Comparison of ENCODE assay signal across 10 cellular contexts in the genomic region with DNA sequence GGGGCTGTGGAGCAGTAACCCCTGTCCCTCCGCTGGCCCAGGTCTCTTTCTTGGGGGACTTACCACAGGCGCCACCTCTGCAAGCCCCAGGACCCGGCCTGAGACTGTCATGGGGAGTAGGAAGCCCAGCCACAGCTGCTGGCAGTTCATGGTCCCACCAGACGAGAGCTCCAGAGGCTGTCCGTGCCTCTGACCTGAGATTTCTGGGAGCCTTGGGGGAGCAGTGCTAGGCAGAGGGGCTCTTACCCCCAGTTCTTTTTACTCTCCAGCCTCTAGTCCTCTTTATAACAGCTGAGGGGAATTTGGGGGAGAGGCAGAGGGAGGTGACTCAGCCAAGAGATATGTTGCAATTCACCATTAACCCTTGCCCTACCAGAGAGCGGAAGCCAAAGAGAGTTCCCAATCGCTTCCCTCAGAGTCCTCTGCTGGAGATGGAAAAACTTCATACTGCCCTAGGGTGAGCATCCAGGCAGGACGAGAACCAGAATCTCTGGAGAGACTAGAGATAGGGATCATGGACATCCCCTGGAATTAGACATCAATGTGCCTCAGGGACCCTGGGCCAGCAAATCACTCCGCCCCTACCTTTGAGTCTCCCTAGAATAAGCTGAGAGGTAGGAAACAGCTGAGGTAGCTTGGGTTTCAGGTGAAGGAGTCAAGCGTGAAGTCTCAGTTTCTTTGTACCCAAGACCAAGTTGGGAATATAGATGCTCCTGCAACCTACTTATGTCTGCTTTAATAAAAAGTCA. TPM values are rescaled to one million over a fixed set of nuclear protein-coding genes. Genes with fewer than 3 reads are reported as not detected.
DNase-seq lines count a peak whose midpoint lies in the region; ATAC-seq, FAIRE-seq and TF ChIP-seq lines count a peak whose summit lies in the region.
"Had no signal": no experiment of that assay in that cellular context is flagged by ENCODE, and none has a peak within 500 bp of the region (broad histone marks: within the 10 kb centered on the region; RNA-seq: fewer than 3 reads in every experiment).

A gene with protein sequence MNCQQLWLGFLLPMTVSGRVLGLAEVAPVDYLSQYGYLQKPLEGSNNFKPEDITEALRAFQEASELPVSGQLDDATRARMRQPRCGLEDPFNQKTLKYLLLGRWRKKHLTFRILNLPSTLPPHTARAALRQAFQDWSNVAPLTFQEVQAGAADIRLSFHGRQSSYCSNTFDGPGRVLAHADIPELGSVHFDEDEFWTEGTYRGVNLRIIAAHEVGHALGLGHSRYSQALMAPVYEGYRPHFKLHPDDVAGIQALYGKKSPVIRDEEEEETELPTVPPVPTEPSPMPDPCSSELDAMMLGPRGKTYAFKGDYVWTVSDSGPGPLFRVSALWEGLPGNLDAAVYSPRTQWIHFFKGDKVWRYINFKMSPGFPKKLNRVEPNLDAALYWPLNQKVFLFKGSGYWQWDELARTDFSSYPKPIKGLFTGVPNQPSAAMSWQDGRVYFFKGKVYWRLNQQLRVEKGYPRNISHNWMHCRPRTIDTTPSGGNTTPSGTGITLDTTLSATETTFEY (minus strand): TSS at position 256 of the 749 bp plus-strand sequence. CDS start 106 bp downstream, at position 150.

- peak; percentile 78 for DNase-seq in SIG-M5 treated with dmso at 0.1 percent for 504 hours (lab: John Stamatoyannopoulos, UW; ENCODE audit: unreplicated experiment)
- no peak for DNase-seq in SIG-M5 (lab: John Stamatoyannopoulos, UW)
- peak; percentile 47 for DNase-seq in bronchial epithelial cell (ENCODE audit: low read depth)
- no peak for DNase-seq in right lobe of liver
- DNase-seq in upper lobe of right lung = no peak
- DNase-seq in NCI-H2227 (lab: John Stamatoyannopoulos, UW; ENCODE audit: unreplicated experiment) = no peak
- DNase-seq: testis had no signal

- H3K27me3 ChIP-seq in bronchial epithelial cell (ENCODE audit: control insufficient read depth, insufficient read depth, low read length) (no peaks in the 10 kb centered on the region), right lobe of liver (no peaks in the 10 kb centered on the region), upper lobe of right lung (no peaks in the 10 kb centered on the region)
- H3K27me3 ChIP-seq: testis had no signal

- intact Hi-C loops in right lobe of liver (cut with DNase I) = no loop called here
- intact Hi-C loops in upper lobe of right lung (cut with DNase I) = no loop called here

- ATAC-seq in right lobe of liver (peak; percentile 23 to 64 (median 50)), upper lobe of right lung (peak; percentile 68), HG03025 (IDR thresholded peaks at IDR 0.05; ENCODE audit: low FRiP score, unreplicated experiment) (no peak), HG02885 (IDR thresholded peaks at IDR 0.05; ENCODE audit: poor library complexity, unreplicated experiment) (no peak)

- FAIRE-seq in bronchial epithelial cell (lab: Jason Lieb, UNC) = no peak

- H3K4me1 ChIP-seq in right lobe of liver = no peaks in the 10 kb centered on the region
- peaks cover 4% of the 10 kb centered on the region for H3K4me1 ChIP-seq in upper lobe of right lung

- TF ChIP-seq CTCF in bronchial epithelial cell (IDR thresholded peaks at IDR 0.05; ENCODE audit: insufficient read depth, low read length, severe bottlenecking) = no peak
- TF ChIP-seq CTCF in right lobe of liver (IDR thresholded peaks at IDR 0.05) = no peak
- TF ChIP-seq CTCF in upper lobe of right lung (IDR thresholded peaks at IDR 0.05) = no peak

- WGBS in right lobe of liver (ENCODE audit: insufficient coverage, low coverage, low lambda C conversion rate, missing lambda C conversion rate) = 81% methylated on average over 4 of the region's 10 CpGs

- no peaks in the 10 kb centered on the region for H3K9me3 ChIP-seq in right lobe of liver
- no peaks in the 10 kb centered on the region for H3K9me3 ChIP-seq in upper lobe of right lung
- H3K9me3 ChIP-seq: testis had no signal

- H3K36me3 ChIP-seq in bronchial epithelial cell (ENCODE audit: control insufficient read depth, insufficient read depth, low read length) (no peaks in the 10 kb centered on the region), right lobe of liver (no peaks in the 10 kb centered on the region), upper lobe of right lung (no peaks in the 10 kb centered on the region)

- H3K4me3 ChIP-seq in bronchial epithelial cell (ENCODE audit: low read depth, low read length) (no peak within 1 kb of the TSS), right lobe of liver (peak within 1 kb of the TSS; percentile 8 to 35 (median 9)), upper lobe of right lung (peak within 1 kb of the TSS; percentile 51)

- no peak within 1 kb of the TSS for H3K27ac ChIP-seq in right lobe of liver
- peak within 1 kb of the TSS; percentile 82 for H3K27ac ChIP-seq in upper lobe of right lung
- H3K27ac ChIP-seq: 22Rv1, testis had no signal

- TF ChIP-seq POLR2A in right lobe of liver (IDR thresholded peaks at IDR 0.05) = peak; percentile 30

RNA-seq across cellular contexts. Expression of the gene that starts here (rescaled TPM):
- total RNA-seq in bronchial epithelial cell = 0.13 and 0.53 TPM in 2 replicates
- 1 to 10 TPM; 1.3 to 5.0 (median 1.9) TPM for total RNA-seq in right lobe of liver
- 30.2 TPM for total RNA-seq in upper lobe of right lung

Comparison
In these comparisons a context has a peak if more than half of its experiments do, and no peak if none do; other contexts are left out.
1. Peak in DNase-seq in bronchial epithelial cell; RNA of the gene not detected or under 1 TPM.
2. ATAC-seq: peak in right lobe of liver (4 of 4) and upper lobe of right lung (single experiment); none in HG03025 (single experiment) and HG02885 (single experiment).